8 cellular contexts compared by ENCODE assay signal in genomic region chr2:39118786-39119499, GRCh38.
DNase-seq lines count a peak whose midpoint lies in the region; ATAC-seq and TF ChIP-seq lines count a peak whose summit lies in the region.

No MANE protein-coding gene starts in this region.

- H3K27ac ChIP-seq in HL-60 (replicated peaks), result peak overlapping the region; percentile 83

- TF ChIP-seq CTCF in HL-60 (IDR thresholded peaks at IDR 0.05; ENCODE audit: insufficient read depth, low read length), result no peak

- H3K4me1 Mint-ChIP-seq in memory B cell, result peaks cover 48% of the 10 kb centered on the region

- H3K27me3 ChIP-seq in HL-60 (ENCODE audit: insufficient read depth, poor library complexity, severe bottlenecking), result no peaks in the 10 kb centered on the region

- ATAC-seq in memory B cell (ENCODE audit: low read depth) (no peak), GM21515 (IDR thresholded peaks at IDR 0.05; ENCODE audit: unreplicated experiment) (no peak), GM18909 (IDR thresholded peaks at IDR 0.05; ENCODE audit: poor library complexity, unreplicated experiment) (no peak), HG03159 (IDR thresholded peaks at IDR 0.05; ENCODE audit: unreplicated experiment) (no peak)

- H3K4me3 ChIP-seq in HL-60 (replicated peaks; ENCODE audit: insufficient read depth, low read length), result peak overlapping the region; percentile 56

- peak overlapping the region; percentile 83 for H3K27ac Mint-ChIP-seq in memory B cell

- peaks cover 16% of the 10 kb centered on the region for H3K36me3 Mint-ChIP-seq in memory B cell

- H3K4me3 Mint-ChIP-seq in memory B cell, result peak overlapping the region; percentile 91

- H3K9me3 Mint-ChIP-seq in memory B cell, result no peaks in the 10 kb centered on the region

- peak; percentile 19 to 36 for DNase-seq in AML-193 (lab: John Stamatoyannopoulos, UW)
- peak in 1 of 2 experiments; percentile 31 for DNase-seq in HL-60 (ENCODE audit: low read depth in 1 of 2, low spot score in 1 of 2)
- peak; percentile 32 for DNase-seq in astrocyte of the hippocampus (ENCODE audit: low read depth, low spot score)
- DNase-seq in memory B cell (ENCODE audit: low spot score in 2 of 2), result no peak
- no peak for DNase-seq in HuH-7 (ENCODE audit: low spot score)

- no peaks in the 10 kb centered on the region for H3K27me3 Mint-ChIP-seq in memory B cell

Comparison
In these comparisons a context has a peak if more than half of its experiments do, and no peak if none do; other contexts are left out.
1. DNase-seq: peak in AML-193 (2 of 2) and astrocyte of the hippocampus (single experiment); none in memory B cell (0 of 2) and HuH-7 (single experiment).